8 cellular contexts compared by ENCODE assay signal in genomic region chr6:157841211-157841840, GRCh38. TPM values are rescaled to one million over a fixed set of nuclear protein-coding genes. Genes with fewer than 3 reads are reported as not detected.
DNase-seq lines count a peak whose midpoint lies in the region; ATAC-seq and TF ChIP-seq lines count a peak whose summit lies in the region.

No MANE protein-coding gene starts in this region.

- peak overlapping the region; percentile 6 for H3K4me3 Mint-ChIP-seq in activated T-helper 17 cell treated with anti-CD3 and anti-CD28 coated beads, Interleukin-2, amount 50 U/mL, for 72 hours
- peak overlapping the region; percentile 0 to 74 for H3K4me3 Mint-ChIP-seq in stimulated activated naive B cell treated with anti-CD40 and anti-IgM and Interleukin-4, amounts not matched to agents 10 μg/mL and 1 μg/mL and 100 μg/mL, for 72 hours

- CTCF ChIA-PET in OCI-LY7 (lab: Charles Lee; ENCODE audit: unreplicated experiment), result no interaction called here

- H3K9me3 Mint-ChIP-seq in activated T-helper 17 cell treated with anti-CD3 and anti-CD28 coated beads, Interleukin-2, amount 50 U/mL, for 72 hours, result no peaks in the 10 kb centered on the region
- no peaks in the 10 kb centered on the region for H3K9me3 Mint-ChIP-seq in stimulated activated naive B cell treated with anti-CD40 and anti-IgM and Interleukin-4, amounts not matched to agents 10 μg/mL and 1 μg/mL and 100 μg/mL, for 72 hours

- H3K36me3 ChIP-seq in heart left ventricle, result no peaks in the 10 kb centered on the region
- H3K36me3 ChIP-seq in right atrium auricular region, result no peaks in the 10 kb centered on the region
- H3K36me3 ChIP-seq in OCI-LY7 (ENCODE audit: insufficient read depth, low read length), result no peaks in the 10 kb centered on the region

- H3K27ac ChIP-seq in heart left ventricle, result no peak overlapping the region
- no peak overlapping the region for H3K27ac ChIP-seq in right atrium auricular region
- no peak overlapping the region for H3K27ac ChIP-seq in OCI-LY7 (ENCODE audit: low read depth, low read length, poor library complexity, severe bottlenecking)

- 41 to 58% (median 54%) methylated on average over 2 of the region's 2 CpGs for WGBS in heart left ventricle, 4 donors

- no TSS peak for BruUV-seq in OCI-LY7 (replicated peaks; lab: Mats Ljungman, UMichigan)

- no peak overlapping the region for H3K4me3 ChIP-seq in heart left ventricle
- no peak overlapping the region for H3K4me3 ChIP-seq in right atrium auricular region
- no peak overlapping the region for H3K4me3 ChIP-seq in OCI-LY7 (ENCODE audit: low read depth, low read length, poor library complexity, severe bottlenecking)

- no peak for DNase-seq in heart left ventricle
- no peak for DNase-seq in right atrium auricular region (ENCODE audit: low spot score)
- peak; percentile 75 for DNase-seq in stimulated activated naive B cell treated with anti-CD40 and anti-IgM and Interleukin-4, amounts not matched to agents 10 μg/mL and 1 μg/mL and 100 μg/mL, for 72 hours
- DNase-seq in NCI-H2171 (lab: John Stamatoyannopoulos, UW), result no peak
- DNase-seq in COLO829 (ENCODE audit: low spot score), result no peak
- no peak for DNase-seq in OCI-LY7 (ENCODE audit: low spot score)

- no peak for TF ChIP-seq POLR2A in heart left ventricle (IDR thresholded peaks at IDR 0.05)

- H3K27me3 ChIP-seq in heart left ventricle (no peaks in the 10 kb centered on the region), right atrium auricular region (no peaks in the 10 kb centered on the region)

- no peaks in the 10 kb centered on the region for H3K9me3 ChIP-seq in heart left ventricle
- H3K9me3 ChIP-seq in right atrium auricular region, result no peaks in the 10 kb centered on the region
- H3K9me3 ChIP-seq in OCI-LY7 (ENCODE audit: low read length), result no peaks in the 10 kb centered on the region

- H2AFZ ChIP-seq in OCI-LY7 (ENCODE audit: low read length), result no peak overlapping the region

- no peaks in the 10 kb centered on the region for H3K79me2 ChIP-seq in OCI-LY7 (ENCODE audit: insufficient read depth, low read depth, low read length)

- peak overlapping the region; percentile 81 for H3K27ac Mint-ChIP-seq in activated T-helper 17 cell treated with anti-CD3 and anti-CD28 coated beads, Interleukin-2, amount 50 U/mL, for 72 hours
- peak overlapping the region; percentile 78 for H3K27ac Mint-ChIP-seq in stimulated activated naive B cell treated with anti-CD40 and anti-IgM and Interleukin-4, amounts not matched to agents 10 μg/mL and 1 μg/mL and 100 μg/mL, for 72 hours

- POLR2A ChIA-PET in OCI-LY7 (lab: Charles Lee), result no interaction called here

- peaks cover 45% of the 10 kb centered on the region for H3K4me1 Mint-ChIP-seq in activated T-helper 17 cell treated with anti-CD3 and anti-CD28 coated beads, Interleukin-2, amount 50 U/mL, for 72 hours
- peaks cover 42 to 90% of the 10 kb centered on the region in 2 donors for H3K4me1 Mint-ChIP-seq in stimulated activated naive B cell treated with anti-CD40 and anti-IgM and Interleukin-4, amounts not matched to agents 10 μg/mL and 1 μg/mL and 100 μg/mL, for 72 hours

- H3K36me3 Mint-ChIP-seq in activated T-helper 17 cell treated with anti-CD3 and anti-CD28 coated beads, Interleukin-2, amount 50 U/mL, for 72 hours (ENCODE audit: low read depth), result peaks cover 79% of the 10 kb centered on the region
- peaks cover 18 to 40% of the 10 kb centered on the region in 2 donors for H3K36me3 Mint-ChIP-seq in stimulated activated naive B cell treated with anti-CD40 and anti-IgM and Interleukin-4, amounts not matched to agents 10 μg/mL and 1 μg/mL and 100 μg/mL, for 72 hours

- ATAC-seq in heart left ventricle (peak in 3 of 4 donors; percentile 43 to 63 (median 53)), HG03097 (IDR thresholded peaks at IDR 0.05; ENCODE audit: low FRiP score, unreplicated experiment) (peak; percentile 85)
- peak; percentile 53 for ATAC-seq in activated T-helper 17 cell treated with anti-CD3 and anti-CD28 coated beads, Interleukin-2, amount 50 U/mL, for 72 hours (replicated peaks)
- peak; percentile 93 to 94 for ATAC-seq in stimulated activated naive B cell treated with anti-CD40 and anti-IgM and Interleukin-4, amounts not matched to agents 10 μg/mL and 1 μg/mL and 100 μg/mL, for 72 hours (replicated peaks)

- H3K4me1 ChIP-seq in heart left ventricle (peaks cover 11 to 80% (median 54%) of the 10 kb centered on the region in 12 donors), right atrium auricular region (peaks cover 0 to 65% of the 10 kb centered on the region in 2 donors), OCI-LY7 (ENCODE audit: insufficient read depth, low read length, poor library complexity, severe bottlenecking) (no peaks in the 10 kb centered on the region)

- H4K20me1 ChIP-seq in OCI-LY7 (ENCODE audit: insufficient read depth, low read length), result no peaks in the 10 kb centered on the region

- H3K4me2 ChIP-seq in OCI-LY7 (ENCODE audit: low read length), result no peak overlapping the region

- intact Hi-C loops in heart left ventricle (cut with DNase I), result no loop called here
- intact Hi-C loops in OCI-LY7 (cut with micrococcal nuclease; ENCODE audit: unreplicated experiment), result no loop called here

- TF ChIP-seq CTCF in heart left ventricle (IDR thresholded peaks at IDR 0.05) (no peak), right atrium auricular region (IDR thresholded peaks at IDR 0.05) (no peak), OCI-LY7 (conservative IDR thresholded peaks at IDR 0.05; ENCODE audit: low read length) (no peak)

- no peaks in the 10 kb centered on the region for H3K9me2 ChIP-seq in OCI-LY7 (ENCODE audit: insufficient read depth, low read length)

- no peaks in the 10 kb centered on the region for H3K27me3 Mint-ChIP-seq in activated T-helper 17 cell treated with anti-CD3 and anti-CD28 coated beads, Interleukin-2, amount 50 U/mL, for 72 hours
- no peaks in the 10 kb centered on the region for H3K27me3 Mint-ChIP-seq in stimulated activated naive B cell treated with anti-CD40 and anti-IgM and Interleukin-4, amounts not matched to agents 10 μg/mL and 1 μg/mL and 100 μg/mL, for 72 hours

RNA-seq across cellular contexts. Expression of gene SNX9, which starts 18.3 kb away (rescaled TPM):
- 10 to 100 TPM; 27.6 to 44.0 (median 32.7) TPM for total RNA-seq in heart left ventricle
- polyA plus RNA-seq in heart left ventricle, result 10 to 100 TPM; 15.4 to 30.2 TPM
- total RNA-seq in right atrium auricular region, result 10 to 100 TPM; 26.6 to 39.4 TPM
- 10 to 100 TPM; 20.5 to 71.9 TPM for total RNA-seq in activated T-helper 17 cell treated with anti-CD3 and anti-CD28 coated beads, Interleukin-2, amount 50 U/mL, for 72 hours
- total RNA-seq in OCI-LY7 (2014; rRNA removed; shearing (Covaris generic)), result not detected in 2 replicates
- not detected in 2 replicates for total RNA-seq in OCI-LY7 (2022)

Comparison
In these comparisons a context has a peak if more than half of its experiments do, and no peak if none do; other contexts are left out.
1. RNA of gene SNX9, which starts 18.3 kb away (total RNA-seq): 20.5 to 71.9 TPM in activated T-helper 17 cell treated with anti-CD3 and anti-CD28 coated beads, Interleukin-2, amount 50 U/mL, for 72 hours, 26.6 to 39.4 TPM in right atrium auricular region and 27.6 to 44.0 TPM in heart left ventricle; not detected in OCI-LY7; every median in the first group is over 10 times any median in the second.
2. Peak in every context shown above with its lines, with median percentiles within 50 percentile points of each other: ATAC-seq.